Comparison of ENCODE assay signal across 8 cellular contexts in the genomic region with DNA sequence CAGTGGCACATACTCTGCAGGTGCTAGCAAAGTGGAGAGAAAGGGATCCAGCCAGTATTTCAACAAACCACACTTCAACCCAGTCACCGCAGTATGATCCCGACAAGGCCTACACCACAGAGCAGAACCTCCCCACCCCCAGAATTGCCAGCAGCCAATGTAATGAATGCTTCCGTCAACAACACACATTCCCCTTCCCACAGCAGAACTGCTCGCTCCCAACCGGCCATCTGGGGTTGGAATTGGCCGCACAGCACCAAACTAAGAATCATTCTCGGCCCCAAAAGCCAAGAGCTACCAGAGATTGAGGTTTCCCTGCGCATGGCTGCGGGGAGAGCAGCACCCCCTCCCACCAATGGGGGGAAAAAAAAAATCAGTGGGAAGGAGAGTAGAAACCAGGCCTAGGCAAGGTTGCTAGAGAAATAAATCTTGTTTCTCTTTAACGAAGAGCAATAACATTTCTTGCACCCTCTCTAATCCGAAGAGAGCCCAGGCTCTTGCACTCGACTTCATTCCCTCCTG. TPM values are rescaled to one million over a fixed set of nuclear protein-coding genes. Genes with fewer than 3 reads are reported as not detected.
DNase-seq lines count a peak whose midpoint lies in the region; ATAC-seq and TF ChIP-seq lines count a peak whose summit lies in the region.

No MANE protein-coding gene starts in this region.

- no peaks in the 10 kb centered on the region for H3K27me3 ChIP-seq in BE2C
- H3K27me3 ChIP-seq in H7 (ENCODE audit: control insufficient read depth, insufficient read depth, low read length) = no peaks in the 10 kb centered on the region
- H3K27me3 ChIP-seq in fibroblast of lung (ENCODE audit: control insufficient read depth, insufficient read depth, low read length) = no peaks in the 10 kb centered on the region
- H3K27me3 ChIP-seq in tibial artery = no peaks in the 10 kb centered on the region

- peaks cover 43% of the 10 kb centered on the region for H3K36me3 Mint-ChIP-seq in activated T-cell treated with anti-CD3 and anti-CD28 coated beads, Interleukin-2, amount 50 U/mL, for 24 hours (ENCODE audit: low read depth)

- H3K36me3 ChIP-seq in BE2C (no peaks in the 10 kb centered on the region), H7 (replicated peaks; ENCODE audit: control insufficient read depth, insufficient read depth, low read length) (no peaks in the 10 kb centered on the region), fibroblast of lung (ENCODE audit: control insufficient read depth, insufficient read depth, low read length) (no peaks in the 10 kb centered on the region), tibial artery (peaks cover 0 to 3% (median 0%) of the 10 kb centered on the region in 3 donors)

- peak overlapping the region; percentile 85 for H3K27ac ChIP-seq in fibroblast of lung (ENCODE audit: insufficient read depth, low read length)
- H3K27ac ChIP-seq in tibial artery = peak overlapping the region; percentile 98 to 99

- no peak for TF ChIP-seq CTCF in BE2C (IDR thresholded peaks at IDR 0.05; ENCODE audit: low read depth, low read length)
- no peak for TF ChIP-seq CTCF in fibroblast of lung (conservative IDR thresholded peaks at IDR 0.05 in 1 of 2, IDR thresholded peaks at IDR 0.05 in 1 of 2; ENCODE audit: low read depth in 1 of 2, low read length in 2 of 2)
- TF ChIP-seq CTCF in tibial artery (IDR thresholded peaks at IDR 0.05) = no peak

- peak overlapping the region; percentile 80 for H3K4me2 ChIP-seq in fibroblast of lung (ENCODE audit: extremely low read depth, insufficient read depth, low read length)

- peak overlapping the region; percentile 93 for H3K4me3 Mint-ChIP-seq in activated T-cell treated with anti-CD3 and anti-CD28 coated beads, Interleukin-2, amount 50 U/mL, for 24 hours

- peaks cover 56% of the 10 kb centered on the region for H3K79me2 ChIP-seq in fibroblast of lung (ENCODE audit: control insufficient read depth, insufficient read depth, low read length)

- H3K4me1 ChIP-seq in BE2C = no peaks in the 10 kb centered on the region; the same call in 1 of the 2 replicates
- no peaks in the 10 kb centered on the region for H3K4me1 ChIP-seq in fibroblast of lung (ENCODE audit: control insufficient read depth, extremely low read depth, insufficient read depth, low read length)
- peaks cover 0 to 74% (median 42%) of the 10 kb centered on the region in 4 donors for H3K4me1 ChIP-seq in tibial artery

- H3K9ac ChIP-seq in fibroblast of lung (ENCODE audit: insufficient read depth, low read length) = peak overlapping the region; percentile 85

- H2AFZ ChIP-seq in fibroblast of lung (ENCODE audit: low read length) = peak overlapping the region; percentile 1

- H4K20me1 ChIP-seq in fibroblast of lung (ENCODE audit: control insufficient read depth, extremely low read depth, insufficient read depth, low read length) = no peaks in the 10 kb centered on the region

- H3K9me3 ChIP-seq in BE2C (no peaks in the 10 kb centered on the region), fibroblast of lung (ENCODE audit: control insufficient read depth, insufficient read depth, low read depth, low read length) (no peaks in the 10 kb centered on the region), tibial artery (no peaks in the 10 kb centered on the region)

- H3K4me3 ChIP-seq in BE2C (ENCODE audit: low read depth, low read length) = peak overlapping the region; percentile 85
- peak overlapping the region; percentile 94 for H3K4me3 ChIP-seq in H7 (ENCODE audit: insufficient read depth, low read depth, low read length)
- H3K4me3 ChIP-seq in fibroblast of lung (replicated peaks in 1 of 4; ENCODE audit: control extremely low read depth in 1 of 4, insufficient read depth in 1 of 4, low read depth in 3 of 4, low read length in 4 of 4) = peak overlapping the region; percentile 87 to 93 (median 91)
- peak overlapping the region; percentile 77 to 98 for H3K4me3 ChIP-seq in tibial artery

- peaks cover 69% of the 10 kb centered on the region for H3K4me1 Mint-ChIP-seq in activated T-cell treated with anti-CD3 and anti-CD28 coated beads, Interleukin-2, amount 50 U/mL, for 24 hours (ENCODE audit: low read depth)

- ATAC-seq in HG03196 (IDR thresholded peaks at IDR 0.05; ENCODE audit: unreplicated experiment) = no peak

- peak overlapping the region; percentile 92 for H3K27ac Mint-ChIP-seq in activated T-cell treated with anti-CD3 and anti-CD28 coated beads, Interleukin-2, amount 50 U/mL, for 24 hours

- H3K9me3 Mint-ChIP-seq in activated T-cell treated with anti-CD3 and anti-CD28 coated beads, Interleukin-2, amount 50 U/mL, for 24 hours = no peaks in the 10 kb centered on the region

- DNase-seq in BE2C = peak; percentile 76
- peak; percentile 73 for DNase-seq in H7
- DNase-seq in NCI-H774 (lab: John Stamatoyannopoulos, UW) = peak; percentile 26
- peak; percentile 45 for DNase-seq in activated T-cell treated with anti-CD3 and anti-CD28 coated beads, Interleukin-2, amount 50 U/mL, for 24 hours
- DNase-seq in fibroblast of lung (ENCODE audit: low read depth in 2 of 2) = peak; percentile 85 to 95
- peak; percentile 91 for DNase-seq in myocyte (ENCODE audit: low read depth)
- peak; percentile 62 to 70 for DNase-seq in tibial artery

- no peaks in the 10 kb centered on the region for H3K27me3 Mint-ChIP-seq in activated T-cell treated with anti-CD3 and anti-CD28 coated beads, Interleukin-2, amount 50 U/mL, for 24 hours

- intact Hi-C loops in tibial artery (cut with DNase I; ENCODE audit: low total_unique reads) = loop anchor here (5.0 kb wide), 1 partner anchor 45 kb away; no protein-coding TSS in a partner anchor

RNA-seq across cellular contexts. Expression of a gene that starts 1.1 kb away (rescaled TPM):
- 22.4 TPM for polyA plus RNA-seq in BE2C (2012; ENCODE audit: insufficient read depth, insufficient read length, low read depth)
- 13.2 and 17.2 TPM in 2 replicates for total RNA-seq in H7 (2014; rRNA removed; shearing (Covaris generic))
- total RNA-seq in fibroblast of lung (12.1 and 15.4 TPM in 2 replicates), myocyte (24.4 and 32.2 TPM in 2 replicates)
- 18.0 and 21.0 TPM in 2 replicates for polyA plus RNA-seq in fibroblast of lung
- 16.9 and 22.4 TPM in 2 replicates for polyA plus RNA-seq in fibroblast of lung (2012)
- 2.5 and 4.2 TPM in 2 replicates for polyA minus RNA-seq in fibroblast of lung (ENCODE audit: low replicate concordance)
- 19.8 TPM for polyA plus RNA-seq in myocyte (2012)

Comparison
In these comparisons a context has a peak if more than half of its experiments do, and no peak if none do; other contexts are left out.
1. DNase-seq: peak in every context shown above with its lines; median percentile 91 in myocyte; 90 in fibroblast of lung; 76 in BE2C; 73 in H7; 66 in tibial artery; 45 in activated T-cell treated with anti-CD3 and anti-CD28 coated beads, Interleukin-2, amount 50 U/mL, for 24 hours; 26 in NCI-H774.